In the genomic region with DNA sequence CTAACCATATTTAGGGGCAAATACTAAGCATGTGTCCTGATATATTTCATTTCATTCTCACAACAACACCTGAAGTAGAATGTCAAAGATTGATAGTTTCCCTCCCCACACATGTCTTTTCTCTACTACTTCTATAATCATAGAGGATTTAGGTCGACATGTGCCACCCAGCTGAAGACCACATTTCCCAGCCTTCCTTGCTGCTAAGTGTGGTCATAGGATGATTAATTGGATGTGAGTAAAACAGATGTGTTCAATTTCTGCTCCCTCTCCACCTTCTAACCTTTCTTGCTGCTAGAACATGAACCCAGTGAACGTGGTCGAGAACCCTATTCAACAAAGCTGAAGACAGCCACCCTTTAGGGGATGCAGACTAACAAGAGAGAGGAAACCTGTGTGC, we compare ENCODE assay signal across 9 cellular contexts. TPM values are rescaled to one million over a fixed set of nuclear protein-coding genes. Genes with fewer than 3 reads are reported as not detected.
"Had no signal": no experiment of that assay in that cellular context is flagged by ENCODE, and none has a peak within 500 bp of the region (broad histone marks: within the 10 kb centered on the region; RNA-seq: fewer than 3 reads in every experiment).

No MANE protein-coding gene starts in this region.

- ATAC-seq: GM23338, HepG2 had no signal

- DNase-seq: H9, HCEC 1CT, HFFc6, KBM-7 had no signal

- H3K4me2 ChIP-seq: GM23338 had no signal

- H2AFZ ChIP-seq: GM23338 had no signal

- H3K4me3 ChIP-seq: GM23338 had no signal

- FAIRE-seq: H1, H54, HepG2 had no signal

RNA-seq across cellular contexts. Expression of a gene that starts 18.8 kb away (rescaled TPM):
- total RNA-seq: HFFc6 had no signal
- polyA plus RNA-seq: GM23338, IgD-negative memory B cell had no signal
